ENCODE assay signal across 12 cellular contexts in genomic region chr1:27885620-27886352, GRCh38. TPM values are rescaled to one million over a fixed set of nuclear protein-coding genes. Genes with fewer than 3 reads are reported as not detected.
DNase-seq lines count a peak whose midpoint lies in the region; ATAC-seq, FAIRE-seq and TF ChIP-seq lines count a peak whose summit lies in the region.
"Had no signal": no experiment of that assay in that cellular context is flagged by ENCODE, and none has a peak within 500 bp of the region (broad histone marks: within the 10 kb centered on the region; RNA-seq: fewer than 3 reads in every experiment).

No MANE protein-coding gene starts in this region.

- peaks cover 67% of the 10 kb centered on the region for H3K4me1 Mint-ChIP-seq in activated naive CD8-positive, alpha-beta T cell treated with anti-CD3 and anti-CD28 coated beads, Interleukin-2, amount 50 U/mL, for 24 hours

- no peaks in the 10 kb centered on the region for H4K20me1 ChIP-seq in HepG2 (ENCODE audit: insufficient read depth, low read length)

- in situ Hi-C loops in HepG2 (cut with HindIII; ENCODE audit: extremely low pct_ligation_motif_present, low pct_unique_long_range_greater_than_20kb), result no loop called here

- H3K27ac ChIP-seq in liver (ENCODE audit: low read depth in 1 of 2, low read length in 2 of 2) (peak overlapping the region; percentile 70 to 89), HepG2 (ENCODE audit: extremely low read length, insufficient read depth, low read length) (no peak overlapping the region), lung (ENCODE audit: low read depth in 1 of 2, low read length in 1 of 2) (peak overlapping the region in 1 of 2 donors; percentile 93), upper lobe of left lung (peak overlapping the region; percentile 83 to 90 (median 88))

- no peak overlapping the region for H3K4me3 Mint-ChIP-seq in activated naive CD8-positive, alpha-beta T cell treated with anti-CD3 and anti-CD28 coated beads, Interleukin-2, amount 50 U/mL, for 24 hours

- peaks cover 53% of the 10 kb centered on the region for H3K36me3 Mint-ChIP-seq in activated naive CD8-positive, alpha-beta T cell treated with anti-CD3 and anti-CD28 coated beads, Interleukin-2, amount 50 U/mL, for 24 hours (ENCODE audit: low read depth)

- BruUV-seq in HepG2 (replicated peaks; lab: Mats Ljungman, UMichigan), result no TSS peak

- H3K9ac ChIP-seq in liver (ENCODE audit: low read depth in 1 of 2, low read length in 2 of 2) (no peak overlapping the region), HepG2 (ENCODE audit: insufficient read depth, low read depth, low read length) (no peak overlapping the region)

- peak overlapping the region; percentile 76 for H3K27ac Mint-ChIP-seq in activated naive CD8-positive, alpha-beta T cell treated with anti-CD3 and anti-CD28 coated beads, Interleukin-2, amount 50 U/mL, for 24 hours

- DNase-seq in HepG2 (ENCODE audit: low spot score), result no peak
- no peak for DNase-seq in activated naive CD8-positive, alpha-beta T cell treated with anti-CD3 and anti-CD28 coated beads, Interleukin-2, amount 50 U/mL, for 24 hours
- no peak for DNase-seq in lung (ENCODE audit: low spot score)
- peak in 1 of 2 donors; percentile 48 for DNase-seq in upper lobe of left lung
- no peak for DNase-seq in NCI-H446 treated with DMSO at 0.1 percent for 48 hours (lab: John Stamatoyannopoulos, UW)
- no peak for DNase-seq in NCI-H187 (lab: John Stamatoyannopoulos, UW)
- DNase-seq: activated CD4-positive, alpha-beta T cell treated with anti-CD3 and anti-CD28 coated beads for 1 hour; C1 segment of cervical spinal cord; NCI-H1092; PC-3 had no signal

- H3K4me2 ChIP-seq in HepG2 (ENCODE audit: low read depth, low read length), result no peak overlapping the region

- peaks cover 1 to 12% (median 6%) of the 10 kb centered on the region in 4 donors for H3K36me3 ChIP-seq in liver (ENCODE audit: control insufficient read depth in 4 of 4, insufficient read depth in 3 of 4, low read depth in 1 of 4, low read length in 3 of 4)
- H3K36me3 ChIP-seq in HepG2 (replicated peaks in 1 of 2; ENCODE audit: control insufficient read depth in 1 of 2, insufficient read depth in 2 of 2, low read length in 2 of 2), result peaks cover 0 to 2% of the 10 kb centered on the region in 2 experiments; a peak in 2 of 5 replicates
- peaks cover 0 to 24% of the 10 kb centered on the region in 2 donors for H3K36me3 ChIP-seq in lung (ENCODE audit: control insufficient read depth in 2 of 2, insufficient read depth in 2 of 2, low read length in 2 of 2)
- peaks cover 2 to 48% (median 31%) of the 10 kb centered on the region in 4 donors for H3K36me3 ChIP-seq in upper lobe of left lung

- H3K4me1 ChIP-seq in liver (ENCODE audit: control insufficient read depth in 4 of 4, insufficient read depth in 4 of 4, low read length in 3 of 4) (peaks cover 0 to 4% (median 0%) of the 10 kb centered on the region in 4 donors), HepG2 (ENCODE audit: insufficient read depth, low read length) (peaks cover 11% of the 10 kb centered on the region), lung (ENCODE audit: control insufficient read depth in 2 of 2, insufficient read depth in 2 of 2, low read length in 2 of 2) (no peaks in the 10 kb centered on the region), upper lobe of left lung (peaks cover 0 to 51% (median 23%) of the 10 kb centered on the region in 4 donors)

- no peak for FAIRE-seq in HepG2 (lab: Jason Lieb, UNC)

- TF ChIP-seq EP300 in HepG2 (IDR thresholded peaks at IDR 0.05; ENCODE audit: low read depth in 2 of 2, low read length in 2 of 2), result no peak
- no peak for TF ChIP-seq EP300 in HepG2 (CRISPR knock-in tag; IDR thresholded peaks at IDR 0.05; ENCODE audit: borderline replicate concordance)
- peak in 2 of 4 donors; percentile 48 to 63 for TF ChIP-seq EP300 in upper lobe of left lung (IDR thresholded peaks at IDR 0.05)

- CTCF ChIA-PET in HepG2 (lab: Yijun Ruan, JAX; ENCODE audit: low intra/inter-chr PET ratio, low total read pairs), result no interaction called here

- TF ChIP-seq CTCF in liver (IDR thresholded peaks at IDR 0.05; ENCODE audit: low read depth, low read length, missing input control) (no peak), HepG2 (CRISPR knock-in tag; IDR thresholded peaks at IDR 0.05) (no peak), lung (IDR thresholded peaks at IDR 0.05; ENCODE audit: control extremely low read depth, extremely low read depth) (no peak), upper lobe of left lung (IDR thresholded peaks at IDR 0.05) (no peak)

- POLR2A ChIA-PET in HepG2 (lab: Yijun Ruan, JAX), result no interaction called here

- H3K27me3 ChIP-seq in liver (ENCODE audit: control insufficient read depth in 4 of 4, insufficient read depth in 4 of 4, low read length in 3 of 4) (no peaks in the 10 kb centered on the region), HepG2 (ENCODE audit: control insufficient read depth in 1 of 2, insufficient read depth in 2 of 2, low read length in 2 of 2) (no peaks in the 10 kb centered on the region), lung (ENCODE audit: control insufficient read depth, insufficient read depth) (no peaks in the 10 kb centered on the region), upper lobe of left lung (no peaks in the 10 kb centered on the region)

- TF ChIP-seq POLR2A in HepG2 (IDR thresholded peaks at IDR 0.05; ENCODE audit: insufficient read depth in 1 of 2, low read depth in 2 of 2, low read length in 2 of 2) (no peak), upper lobe of left lung (IDR thresholded peaks at IDR 0.05) (no peak)

- ATAC-seq in HepG2, result no peak
- ATAC-seq in activated naive CD8-positive, alpha-beta T cell treated with anti-CD3 and anti-CD28 coated beads, Interleukin-2, amount 50 U/mL, for 24 hours, result no peak
- peak; percentile 6 for ATAC-seq in lung (ENCODE audit: insufficient read depth, low FRiP score)
- ATAC-seq in upper lobe of left lung (ENCODE audit: low FRiP score in 2 of 2), result peak; percentile 61 to 75
- no peak for ATAC-seq in GM18861 (IDR thresholded peaks at IDR 0.05; ENCODE audit: unreplicated experiment)
- ATAC-seq: PC-3 had no signal

- H3K27me3 Mint-ChIP-seq in activated naive CD8-positive, alpha-beta T cell treated with anti-CD3 and anti-CD28 coated beads, Interleukin-2, amount 50 U/mL, for 24 hours, result no peaks in the 10 kb centered on the region

- 88% methylated on average over 15 of the region's 15 CpGs for WGBS in liver
- 92% methylated on average over 12 of the region's 15 CpGs for WGBS in HepG2 (ENCODE audit: low lambda C conversion rate)
- 42 to 71% methylated on average over 15 of the region's 15 CpGs for WGBS in lung, 2 donors
- WGBS in upper lobe of left lung, 2 donors, result 58 to 79% methylated on average over 9 to 15 of the region's 15 CpGs

- intact Hi-C loops in HepG2 (cut with micrococcal nuclease; ENCODE audit: unreplicated experiment), result no loop called here

- H3K9me3 ChIP-seq in liver (ENCODE audit: control insufficient read depth in 4 of 4, low read length in 3 of 4) (no peaks in the 10 kb centered on the region), HepG2 (ENCODE audit: low read length) (no peaks in the 10 kb centered on the region), lung (ENCODE audit: control insufficient read depth in 2 of 2, insufficient read depth in 1 of 2, low read length in 1 of 2) (no peaks in the 10 kb centered on the region), upper lobe of left lung (no peaks in the 10 kb centered on the region)

- TF ChIP-seq RAD21 in liver (IDR thresholded peaks at IDR 0.05), result no peak
- no peak for TF ChIP-seq RAD21 in HepG2 (CRISPR knock-in tag; IDR thresholded peaks at IDR 0.05)

- H3K4me3 ChIP-seq in liver (ENCODE audit: low read depth in 1 of 3, low read length in 3 of 3) (no peak overlapping the region), HepG2 (replicated peaks in 1 of 3; ENCODE audit: insufficient read depth in 1 of 3, low read depth in 2 of 3, low read length in 3 of 3) (no peak overlapping the region), lung (no peak overlapping the region), upper lobe of left lung (no peak overlapping the region)

- no peak overlapping the region for H2AFZ ChIP-seq in HepG2 (ENCODE audit: low read length)

- H3K9me3 Mint-ChIP-seq in activated naive CD8-positive, alpha-beta T cell treated with anti-CD3 and anti-CD28 coated beads, Interleukin-2, amount 50 U/mL, for 24 hours, result no peaks in the 10 kb centered on the region

- H3K79me2 ChIP-seq in HepG2 (ENCODE audit: insufficient read depth, low read length), result no peaks in the 10 kb centered on the region

RNA-seq across cellular contexts. Expression of gene THEMIS2, which starts 13.4 kb away (rescaled TPM):
- total RNA-seq in liver (10 to 100 TPM; 15.4 to 17.7 TPM), HepG2 (2016; rRNA removed; fragmentation: Illumina TruSeq; extraction: Trizol) (0.38 and 0.46 TPM in 2 replicates), lung (100 to 1,000 TPM in 1 of 2 donors, 10 to 100 TPM in 1; 21.3 to 115 TPM), upper lobe of left lung (100 to 1,000 TPM in 5 of 6 donors, 10 to 100 TPM in 1; 59.5 to 216 (median 130) TPM)
- polyA plus RNA-seq in liver (1 to 10 TPM; 4.9 to 6.1 TPM), HepG2 (2011; rRNA removed) (1.2 and 1.5 TPM in 2 replicates), lung (100 to 1,000 TPM in 1 of 2 donors, 10 to 100 TPM in 1; 29.0 to 153 TPM)
- not detected in 2 replicates for total RNA-seq in HepG2 (2016; cell fraction: cytosol; rRNA removed; fragmentation: Illumina TruSeq; extraction: Trizol; ENCODE audit: low read depth)
- total RNA-seq in HepG2 (2016; cell fraction: insoluble cytoplasmic fraction; rRNA removed; fragmentation: Illumina TruSeq; extraction: Trizol), result 0.52 and 0.74 TPM in 2 replicates
- 0.28 and 0.31 TPM in 2 replicates for total RNA-seq in HepG2 (2016; cell fraction: membrane; rRNA removed; fragmentation: Illumina TruSeq; extraction: Trizol)
- total RNA-seq in HepG2 (2016; cell fraction: nucleus; rRNA removed; fragmentation: Illumina TruSeq; extraction: Trizol), result 0.25 and 0.43 TPM in 2 replicates
- 0.77 and 0.78 TPM in 2 replicates for polyA plus RNA-seq in HepG2 (2011; cell fraction: cytosol; rRNA removed)
- polyA plus RNA-seq in HepG2 (2011; cell fraction: nucleus; rRNA removed), result 1.5 and 1.7 TPM in 2 replicates
- 0.43 and 0.49 TPM in 2 replicates for polyA plus RNA-seq in HepG2 (2012)
- polyA plus RNA-seq in HepG2 (2016; cell fraction: cytosol; fragmentation: Illumina TruSeq; extraction: Trizol; ENCODE audit: low read depth), result 0.17 and 0.21 TPM in 2 replicates
- polyA plus RNA-seq in HepG2 (2016; cell fraction: insoluble cytoplasmic fraction; fragmentation: Illumina TruSeq; extraction: Trizol; ENCODE audit: low read depth), result 0.22 and 0.42 TPM in 2 replicates
- polyA plus RNA-seq in HepG2 (2016; cell fraction: membrane; fragmentation: Illumina TruSeq; extraction: Trizol; ENCODE audit: low read depth), result not detected in 2 replicates
- 0.95 and 2.0 TPM in 2 replicates for polyA plus RNA-seq in HepG2 (2016; cell fraction: nucleus; fragmentation: Illumina TruSeq; extraction: Trizol; ENCODE audit: insufficient read depth, low read depth)
- 1.1 and 4.7 TPM in 2 replicates for polyA minus RNA-seq in HepG2 (2011; rRNA and poly(A)+ RNA removed; ENCODE audit: low replicate concordance)
- 0.89 and 1.1 TPM in 2 replicates for polyA minus RNA-seq in HepG2 (2011; cell fraction: cytosol; rRNA and poly(A)+ RNA removed)
- 1.4 and 2.4 TPM in 2 replicates for polyA minus RNA-seq in HepG2 (2011; cell fraction: nucleus; rRNA and poly(A)+ RNA removed)

RNA-seq across cellular contexts. Expression of gene RPA2, which starts 28.6 kb away (rescaled TPM):
- 10 to 100 TPM; 10.6 to 40.4 TPM for total RNA-seq in liver
- 10 to 100 TPM in 1 of 2 donors, 1 to 10 TPM in 1; 8.7 to 13.9 TPM for polyA plus RNA-seq in liver
- 43.4 and 60.0 TPM in 2 replicates for total RNA-seq in HepG2 (2016; rRNA removed; fragmentation: Illumina TruSeq; extraction: Trizol)
- 10.3 and 13.5 TPM in 2 replicates for total RNA-seq in HepG2 (2016; cell fraction: cytosol; rRNA removed; fragmentation: Illumina TruSeq; extraction: Trizol; ENCODE audit: low read depth)
- 41.1 and 61.2 TPM in 2 replicates for total RNA-seq in HepG2 (2016; cell fraction: insoluble cytoplasmic fraction; rRNA removed; fragmentation: Illumina TruSeq; extraction: Trizol)
- 19.9 and 22.1 TPM in 2 replicates for total RNA-seq in HepG2 (2016; cell fraction: membrane; rRNA removed; fragmentation: Illumina TruSeq; extraction: Trizol)
- total RNA-seq in HepG2 (2016; cell fraction: nucleus; rRNA removed; fragmentation: Illumina TruSeq; extraction: Trizol), result 14.7 and 16.3 TPM in 2 replicates
- 19.0 and 21.4 TPM in 2 replicates for polyA plus RNA-seq in HepG2 (2011; rRNA removed)
- 13.6 and 14.6 TPM in 2 replicates for polyA plus RNA-seq in HepG2 (2011; cell fraction: cytosol; rRNA removed)
- 5.7 and 8.3 TPM in 2 replicates for polyA plus RNA-seq in HepG2 (2011; cell fraction: nucleus; rRNA removed)
- polyA plus RNA-seq in HepG2 (2012), result 13.4 and 17.0 TPM in 2 replicates
- 9.1 and 10.3 TPM in 2 replicates for polyA plus RNA-seq in HepG2 (2016; cell fraction: cytosol; fragmentation: Illumina TruSeq; extraction: Trizol; ENCODE audit: low read depth)
- polyA plus RNA-seq in HepG2 (2016; cell fraction: insoluble cytoplasmic fraction; fragmentation: Illumina TruSeq; extraction: Trizol; ENCODE audit: low read depth), result 54.6 and 55.8 TPM in 2 replicates
- polyA plus RNA-seq in HepG2 (2016; cell fraction: membrane; fragmentation: Illumina TruSeq; extraction: Trizol; ENCODE audit: low read depth), result 13.0 and 14.5 TPM in 2 replicates
- polyA plus RNA-seq in HepG2 (2016; cell fraction: nucleus; fragmentation: Illumina TruSeq; extraction: Trizol; ENCODE audit: insufficient read depth, low read depth), result 20.7 and 24.5 TPM in 2 replicates
- polyA minus RNA-seq in HepG2 (2011; rRNA and poly(A)+ RNA removed; ENCODE audit: low replicate concordance), result 10.2 and 36.1 TPM in 2 replicates
- polyA minus RNA-seq in HepG2 (2011; cell fraction: cytosol; rRNA and poly(A)+ RNA removed), result 7.2 and 9.5 TPM in 2 replicates
- polyA minus RNA-seq in HepG2 (2011; cell fraction: nucleus; rRNA and poly(A)+ RNA removed), result 2.7 and 4.2 TPM in 2 replicates
- 10 to 100 TPM; 23.5 to 39.6 TPM for total RNA-seq in lung
- 10 to 100 TPM; 24.2 to 31.0 TPM for polyA plus RNA-seq in lung
- total RNA-seq in upper lobe of left lung, result 10 to 100 TPM in 5 of 6 donors, 1 to 10 TPM in 1; 9.7 to 28.4 (median 19.0) TPM

RNA-seq across cellular contexts. Expression of gene SMPDL3B, which starts 49.0 kb away (rescaled TPM):
- total RNA-seq in liver (under 1 TPM; 0.33 to 0.37 TPM), HepG2 (2016; rRNA removed; fragmentation: Illumina TruSeq; extraction: Trizol) (0.13 and 0.29 TPM in 2 replicates), lung (10 to 100 TPM; 16.5 to 17.6 TPM), upper lobe of left lung (10 to 100 TPM in 5 of 6 donors, 1 to 10 TPM in 1; 7.3 to 57.1 (median 27.2) TPM)
- polyA plus RNA-seq in liver (under 1 TPM; 0.24 to 0.31 TPM), HepG2 (2011; rRNA removed) (0.95 and 1.3 TPM in 2 replicates), lung (10 to 100 TPM in 1 of 2 donors, 1 to 10 TPM in 1; 6.4 to 17.0 TPM)
- total RNA-seq in HepG2 (2016; cell fraction: cytosol; rRNA removed; fragmentation: Illumina TruSeq; extraction: Trizol; ENCODE audit: low read depth), result 0.18 TPM in 1 of 2 replicates, not detected in the other
- total RNA-seq in HepG2 (2016; cell fraction: insoluble cytoplasmic fraction; rRNA removed; fragmentation: Illumina TruSeq; extraction: Trizol), result 0.16 and 0.24 TPM in 2 replicates
- 0.10 and 0.19 TPM in 2 replicates for total RNA-seq in HepG2 (2016; cell fraction: membrane; rRNA removed; fragmentation: Illumina TruSeq; extraction: Trizol)
- 0.25 and 0.40 TPM in 2 replicates for total RNA-seq in HepG2 (2016; cell fraction: nucleus; rRNA removed; fragmentation: Illumina TruSeq; extraction: Trizol)
- polyA plus RNA-seq in HepG2 (2011; cell fraction: cytosol; rRNA removed), result 1.0 and 2.1 TPM in 2 replicates
- 0.39 and 0.57 TPM in 2 replicates for polyA plus RNA-seq in HepG2 (2011; cell fraction: nucleus; rRNA removed)
- polyA plus RNA-seq in HepG2 (2012), result 0.36 and 0.51 TPM in 2 replicates
- not detected in 2 replicates for polyA plus RNA-seq in HepG2 (2016; cell fraction: cytosol; fragmentation: Illumina TruSeq; extraction: Trizol; ENCODE audit: low read depth)
- polyA plus RNA-seq in HepG2 (2016; cell fraction: insoluble cytoplasmic fraction; fragmentation: Illumina TruSeq; extraction: Trizol; ENCODE audit: low read depth), result 0.28 TPM in 1 of 2 replicates, not detected in the other
- polyA plus RNA-seq in HepG2 (2016; cell fraction: membrane; fragmentation: Illumina TruSeq; extraction: Trizol; ENCODE audit: low read depth), result not detected in 2 replicates
- polyA plus RNA-seq in HepG2 (2016; cell fraction: nucleus; fragmentation: Illumina TruSeq; extraction: Trizol; ENCODE audit: insufficient read depth, low read depth), result 1.4 TPM in 1 of 2 replicates, not detected in the other
- 0.84 and 9.7 TPM in 2 replicates for polyA minus RNA-seq in HepG2 (2011; rRNA and poly(A)+ RNA removed; ENCODE audit: low replicate concordance)
- polyA minus RNA-seq in HepG2 (2011; cell fraction: cytosol; rRNA and poly(A)+ RNA removed), result not detected in 2 replicates
- not detected in 2 replicates for polyA minus RNA-seq in HepG2 (2011; cell fraction: nucleus; rRNA and poly(A)+ RNA removed)

RNA-seq across cellular contexts. Expression of gene PPP1R8, which starts 55.2 kb away (rescaled TPM):
- total RNA-seq in liver (10 to 100 TPM; 19.0 to 20.5 TPM), HepG2 (2016; rRNA removed; fragmentation: Illumina TruSeq; extraction: Trizol) (62.2 and 98.1 TPM in 2 replicates), lung (10 to 100 TPM; 32.1 to 37.0 TPM), upper lobe of left lung (10 to 100 TPM; 12.7 to 36.0 (median 29.9) TPM)
- polyA plus RNA-seq in liver (10 to 100 TPM in 1 of 2 donors, 1 to 10 TPM in 1; 3.1 to 15.9 TPM), HepG2 (2011; rRNA removed) (35.5 and 38.3 TPM in 2 replicates), lung (10 to 100 TPM; 20.9 to 34.6 TPM)
- 12.8 and 14.3 TPM in 2 replicates for total RNA-seq in HepG2 (2016; cell fraction: cytosol; rRNA removed; fragmentation: Illumina TruSeq; extraction: Trizol; ENCODE audit: low read depth)
- 62.7 and 98.4 TPM in 2 replicates for total RNA-seq in HepG2 (2016; cell fraction: insoluble cytoplasmic fraction; rRNA removed; fragmentation: Illumina TruSeq; extraction: Trizol)
- total RNA-seq in HepG2 (2016; cell fraction: membrane; rRNA removed; fragmentation: Illumina TruSeq; extraction: Trizol), result 39.3 and 40.1 TPM in 2 replicates
- total RNA-seq in HepG2 (2016; cell fraction: nucleus; rRNA removed; fragmentation: Illumina TruSeq; extraction: Trizol), result 25.9 and 28.7 TPM in 2 replicates
- polyA plus RNA-seq in HepG2 (2011; cell fraction: cytosol; rRNA removed), result 30.3 and 33.6 TPM in 2 replicates
- 15.4 and 17.5 TPM in 2 replicates for polyA plus RNA-seq in HepG2 (2011; cell fraction: nucleus; rRNA removed)
- polyA plus RNA-seq in HepG2 (2012), result 26.0 and 27.6 TPM in 2 replicates
- polyA plus RNA-seq in HepG2 (2016; cell fraction: cytosol; fragmentation: Illumina TruSeq; extraction: Trizol; ENCODE audit: low read depth), result 6.0 and 6.1 TPM in 2 replicates
- polyA plus RNA-seq in HepG2 (2016; cell fraction: insoluble cytoplasmic fraction; fragmentation: Illumina TruSeq; extraction: Trizol; ENCODE audit: low read depth), result 85.3 and 95.4 TPM in 2 replicates
- 21.0 and 21.2 TPM in 2 replicates for polyA plus RNA-seq in HepG2 (2016; cell fraction: membrane; fragmentation: Illumina TruSeq; extraction: Trizol; ENCODE audit: low read depth)
- 38.0 and 42.7 TPM in 2 replicates for polyA plus RNA-seq in HepG2 (2016; cell fraction: nucleus; fragmentation: Illumina TruSeq; extraction: Trizol; ENCODE audit: insufficient read depth, low read depth)
- polyA minus RNA-seq in HepG2 (2011; rRNA and poly(A)+ RNA removed; ENCODE audit: low replicate concordance), result 75.2 and 154 TPM in 2 replicates
- 25.6 and 26.0 TPM in 2 replicates for polyA minus RNA-seq in HepG2 (2011; cell fraction: cytosol; rRNA and poly(A)+ RNA removed)
- polyA minus RNA-seq in HepG2 (2011; cell fraction: nucleus; rRNA and poly(A)+ RNA removed), result 15.5 and 16.3 TPM in 2 replicates

Comparison
In these comparisons a context has a peak if more than half of its experiments do, and no peak if none do; other contexts are left out.
1. RNA of gene THEMIS2, which starts 13.4 kb away (total RNA-seq): 59.5 to 216 TPM in upper lobe of left lung, 21.3 to 115 TPM in lung and 15.4 to 17.7 TPM in liver; 0.25 to 0.74 TPM in HepG2; every median in the first group is over 4 times any median in the second.
2. ATAC-seq: peak in lung (single experiment) and upper lobe of left lung (2 of 2); none in HepG2 (single experiment), activated naive CD8-positive, alpha-beta T cell treated with anti-CD3 and anti-CD28 coated beads, Interleukin-2, amount 50 U/mL, for 24 hours (single experiment) and GM18861 (single experiment).
3. RNA of gene SMPDL3B, which starts 49.0 kb away (total RNA-seq): 7.3 to 57.1 TPM in upper lobe of left lung and 16.5 to 17.6 TPM in lung; 0.33 to 0.37 TPM in liver and 0.10 to 0.40 TPM in HepG2; every median in the first group is over 4 times any median in the second.